In genomic region chr11:130069684-130070108, GRCh38 we compare ENCODE assay signal across 8 cellular contexts. TPM values are rescaled to one million over a fixed set of nuclear protein-coding genes. Genes with fewer than 3 reads are reported as not detected.
DNase-seq lines count a peak whose midpoint lies in the region; ATAC-seq, FAIRE-seq and TF ChIP-seq lines count a peak whose summit lies in the region.

Gene APLP2, plus strand, starts transcription at chr11:130069894. Its CDS starts 84 bp downstream, at chr11:130069978.

- H3K36me3 Mint-ChIP-seq in activated naive CD4-positive, alpha-beta T cell treated with anti-CD3 and anti-CD28 coated beads for 36 hours (ENCODE audit: low read depth) = no peaks in the 10 kb centered on the region

- TF ChIP-seq CTCF in GM06990 (IDR thresholded peaks at IDR 0.05; ENCODE audit: insufficient read depth, low read length, poor library complexity, severe bottlenecking) (no peak), NB4 (IDR thresholded peaks at IDR 0.05; ENCODE audit: low read depth, low read length) (no peak), neutrophil (IDR thresholded peaks at IDR 0.05) (no peak), subcutaneous adipose tissue (IDR thresholded peaks at IDR 0.05; ENCODE audit: low read depth) (no peak)

- H3K27me3 ChIP-seq in GM06990 (replicated peaks; ENCODE audit: control insufficient read depth, insufficient read depth, low read length) = no peaks in the 10 kb centered on the region; the same call in none of the 2 replicates
- H3K27me3 ChIP-seq in neutrophil = no peaks in the 10 kb centered on the region

- H3K9me3 ChIP-seq in neutrophil = no peaks in the 10 kb centered on the region

- peaks cover 23% of the 10 kb centered on the region for H3K4me1 Mint-ChIP-seq in activated naive CD4-positive, alpha-beta T cell treated with anti-CD3 and anti-CD28 coated beads for 36 hours (ENCODE audit: low read depth)

- peaks cover 31 to 39% of the 10 kb centered on the region in 2 experiments for H3K4me1 ChIP-seq in neutrophil (ENCODE audit: control insufficient read depth in 1 of 2, insufficient read depth in 1 of 2, low read depth in 1 of 2, low read length in 1 of 2)

- peak; percentile 99 for TF ChIP-seq POLR2A in NB4 (IDR thresholded peaks at IDR 0.05; ENCODE audit: extremely low read depth, insufficient read length)

- peak within 1 kb of the TSS; percentile 91 for H3K4me3 Mint-ChIP-seq in activated naive CD4-positive, alpha-beta T cell treated with anti-CD3 and anti-CD28 coated beads for 36 hours

- CTCF ChIA-PET in activated naive CD4-positive, alpha-beta T cell treated with anti-CD3 and anti-CD28 coated beads for 36 hours (lab: Charles Lee) = interaction anchor here (1.2 kb wide), 1 partner anchor 65 kb away, joined by 4 read pairs; no protein-coding TSS in a partner anchor

- DNase-seq in GM06990 (ENCODE audit: extremely low read depth, insufficient read length) = peak; percentile 91
- DNase-seq in NB4 (ENCODE audit: low read depth) = peak; percentile 99
- DNase-seq in SK-N-DZ (ENCODE audit: low spot score) = peak; percentile 96
- DNase-seq in activated naive CD4-positive, alpha-beta T cell treated with anti-CD3 and anti-CD28 coated beads for 36 hours = peak; percentile 98
- DNase-seq in frontal cortex (ENCODE audit: low spot score in 2 of 2) = peak; percentile 97 to 99

- peak within 1 kb of the TSS; percentile 74 for H3K4me3 ChIP-seq in GM06990 (replicated peaks; ENCODE audit: low read depth, low read length)
- peak within 1 kb of the TSS; percentile 89 for H3K4me3 ChIP-seq in NB4 (ENCODE audit: low read depth, low read length)
- peak within 1 kb of the TSS; percentile 92 to 96 for H3K4me3 ChIP-seq in neutrophil (ENCODE audit: low read depth in 1 of 2, low read length in 1 of 2)

- H3K27me3 Mint-ChIP-seq in activated naive CD4-positive, alpha-beta T cell treated with anti-CD3 and anti-CD28 coated beads for 36 hours (ENCODE audit: low read depth) = peaks cover 4% of the 10 kb centered on the region

- no peak for FAIRE-seq in frontal cortex (lab: Jason Lieb, UNC)

- H3K9me3 Mint-ChIP-seq in activated naive CD4-positive, alpha-beta T cell treated with anti-CD3 and anti-CD28 coated beads for 36 hours = no peaks in the 10 kb centered on the region

- H3K27ac ChIP-seq in neutrophil = peak within 1 kb of the TSS; percentile 91

- intact Hi-C loops in activated naive CD4-positive, alpha-beta T cell treated with anti-CD3 and anti-CD28 coated beads for 36 hours (cut with micrococcal nuclease) = loop anchor here (1.0 to 5.0 kb wide), 9 partner anchors 49 to 427 kb away; partner anchors contain the start of genes NFRKB and PRDM10

- peak within 1 kb of the TSS; percentile 86 for H3K27ac Mint-ChIP-seq in activated naive CD4-positive, alpha-beta T cell treated with anti-CD3 and anti-CD28 coated beads for 36 hours

- ATAC-seq in HG02571 (IDR thresholded peaks at IDR 0.05; ENCODE audit: unreplicated experiment) = peak; percentile 98

- no peaks in the 10 kb centered on the region for H3K36me3 ChIP-seq in GM06990 (ENCODE audit: control insufficient read depth, insufficient read depth, low read length)
- H3K36me3 ChIP-seq in neutrophil = no peaks in the 10 kb centered on the region

RNA-seq across cellular contexts. Expression of gene APLP2, which starts in this region (rescaled TPM):
- 113 and 122 TPM in 2 replicates for polyA plus RNA-seq in SK-N-DZ (2014; cell fraction: cytosol; rRNA removed)
- 120 and 142 TPM in 2 replicates for polyA plus RNA-seq in SK-N-DZ (2014; cell fraction: nucleus; rRNA removed)
- 10 to 100 TPM; 38.4 to 43.5 TPM for total RNA-seq in activated naive CD4-positive, alpha-beta T cell treated with anti-CD3 and anti-CD28 coated beads for 36 hours
- 241 TPM for total RNA-seq in frontal cortex
- total RNA-seq in subcutaneous adipose tissue = 100 to 1,000 TPM; 292 to 926 (median 434) TPM

Comparison
In these comparisons a context has a peak if more than half of its experiments do, and no peak if none do; other contexts are left out.
1. Peak in every context shown above with its lines: DNase-seq, ATAC-seq, H3K4me3 ChIP-seq and H3K27ac ChIP-seq.